Comparison of ENCODE assay signal across 8 cellular contexts in the genomic region with DNA sequence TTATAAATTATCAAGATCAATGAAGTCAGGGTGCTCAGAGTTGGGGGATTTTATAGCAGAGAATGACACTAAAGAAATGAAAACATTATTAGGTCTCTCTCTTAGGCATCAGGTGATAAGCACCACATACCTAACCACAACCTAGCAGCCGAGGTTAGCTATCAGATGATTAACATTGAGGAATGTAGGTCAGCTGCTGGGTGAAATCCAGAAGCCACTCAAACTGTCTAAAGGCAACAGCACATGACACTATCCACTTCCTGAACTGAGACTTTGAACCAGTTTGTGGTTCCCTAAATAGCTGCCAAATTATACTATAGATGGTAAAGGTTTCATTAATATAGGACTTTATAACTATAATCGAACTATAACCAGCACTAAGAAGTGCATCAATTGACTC. TPM values are rescaled to one million over a fixed set of nuclear protein-coding genes. Genes with fewer than 3 reads are reported as not detected.
DNase-seq lines count a peak whose midpoint lies in the region; ATAC-seq, FAIRE-seq and TF ChIP-seq lines count a peak whose summit lies in the region.

No MANE protein-coding gene starts in this region.

- H3K4me3 Mint-ChIP-seq in activated T-helper 17 cell treated with anti-CD3 and anti-CD28 coated beads, Interleukin-2, amount 50 U/mL, for 72 hours: peak overlapping the region; percentile 74

- peak overlapping the region in 6 of 11 experiments; percentile 11 to 45 (median 28); a peak in 4 of 22 replicates for H3K27ac ChIP-seq in BLaER1 treated with 17β-estradiol and CSF1 and Interleukin-3, amounts not matched to agents 10 nM and 100 nM
- H3K27ac ChIP-seq in HepG2 (ENCODE audit: extremely low read length, insufficient read depth, low read length): no peak overlapping the region

- DNase-seq in KBM-7: peak; percentile 46
- DNase-seq in HepG2 (ENCODE audit: low spot score): peak; percentile 45
- DNase-seq in NCI-H510A (lab: John Stamatoyannopoulos, UW): no peak
- no peak for DNase-seq in NCI-H2029 treated with DMSO at 0.1 percent for 48 hours (lab: John Stamatoyannopoulos, UW)
- no peak for DNase-seq in HuH-7.5 (ENCODE audit: low spot score)

- H3K4me1 ChIP-seq in BLaER1 treated with 17β-estradiol and CSF1 and Interleukin-3, amounts not matched to agents 10 nM and 100 nM: peaks cover 23 to 34% (median 28%) of the 10 kb centered on the region in 10 experiments
- peaks cover 27% of the 10 kb centered on the region for H3K4me1 ChIP-seq in HepG2 (ENCODE audit: insufficient read depth, low read length)

- no peaks in the 10 kb centered on the region for H3K27me3 Mint-ChIP-seq in activated T-helper 17 cell treated with anti-CD3 and anti-CD28 coated beads, Interleukin-2, amount 50 U/mL, for 72 hours

- no peak for FAIRE-seq in HepG2 (lab: Jason Lieb, UNC)

- in situ Hi-C loops in KBM-7 (cut with MboI; ENCODE audit: low pct_unique_long_range_greater_than_20kb, low sequenced_read_pairs): no loop called here
- in situ Hi-C loops in HepG2 (cut with HindIII; ENCODE audit: extremely low pct_ligation_motif_present, low pct_unique_long_range_greater_than_20kb): no loop called here

- H3K9ac ChIP-seq in BLaER1 treated with 17β-estradiol and CSF1 and Interleukin-3, amounts not matched to agents 10 nM and 100 nM: peak overlapping the region in 2 of 11 experiments; percentile 5 to 29; a peak in 5 of 22 replicates
- no peak overlapping the region for H3K9ac ChIP-seq in HepG2 (ENCODE audit: insufficient read depth, low read depth, low read length)

- WGBS in HepG2 (ENCODE audit: low lambda C conversion rate): 37% methylated on average over 2 of the region's 2 CpGs

- H3K27me3 ChIP-seq in BLaER1 treated with 17β-estradiol and CSF1 and Interleukin-3, amounts not matched to agents 10 nM and 100 nM: no peaks in the 10 kb centered on the region
- H3K27me3 ChIP-seq in HepG2 (ENCODE audit: control insufficient read depth in 1 of 2, insufficient read depth in 2 of 2, low read length in 2 of 2): no peaks in the 10 kb centered on the region; a peak in 1 of 5 replicates

- H3K36me3 ChIP-seq in BLaER1 treated with 17β-estradiol and CSF1 and Interleukin-3, amounts not matched to agents 10 nM and 100 nM: peaks cover 0 to 24% (median 16%) of the 10 kb centered on the region in 11 experiments; a peak in 15 of 22 replicates
- H3K36me3 ChIP-seq in HepG2 (replicated peaks in 1 of 2; ENCODE audit: control insufficient read depth in 1 of 2, insufficient read depth in 2 of 2, low read length in 2 of 2): peaks cover 0 to 10% of the 10 kb centered on the region in 2 experiments; a peak in 2 of 5 replicates

- no peak overlapping the region for H2AFZ ChIP-seq in HepG2 (ENCODE audit: low read length)

- peaks cover 0 to 53% (median 20%) of the 10 kb centered on the region in 11 experiments; a peak in 12 of 22 replicates for H4K20me1 ChIP-seq in BLaER1 treated with 17β-estradiol and CSF1 and Interleukin-3, amounts not matched to agents 10 nM and 100 nM
- no peaks in the 10 kb centered on the region for H4K20me1 ChIP-seq in HepG2 (ENCODE audit: insufficient read depth, low read length)

- H3K9me3 Mint-ChIP-seq in activated T-helper 17 cell treated with anti-CD3 and anti-CD28 coated beads, Interleukin-2, amount 50 U/mL, for 72 hours: no peaks in the 10 kb centered on the region

- peaks cover 34% of the 10 kb centered on the region for H3K36me3 Mint-ChIP-seq in activated T-helper 17 cell treated with anti-CD3 and anti-CD28 coated beads, Interleukin-2, amount 50 U/mL, for 72 hours (ENCODE audit: low read depth)

- no peak for TF ChIP-seq CTCF in HepG2 (CRISPR knock-in tag; IDR thresholded peaks at IDR 0.05)

- peak overlapping the region; percentile 92 for H3K27ac Mint-ChIP-seq in activated T-helper 17 cell treated with anti-CD3 and anti-CD28 coated beads, Interleukin-2, amount 50 U/mL, for 72 hours

- no TSS peak for BruUV-seq in HepG2 (replicated peaks; lab: Mats Ljungman, UMichigan)

- H3K4me1 Mint-ChIP-seq in activated T-helper 17 cell treated with anti-CD3 and anti-CD28 coated beads, Interleukin-2, amount 50 U/mL, for 72 hours: peaks cover 40% of the 10 kb centered on the region

- peak; percentile 77 for ATAC-seq in activated T-helper 17 cell treated with anti-CD3 and anti-CD28 coated beads, Interleukin-2, amount 50 U/mL, for 72 hours (replicated peaks)
- ATAC-seq in HepG2: no peak; the same call in 2 of the 3 replicates
- no peak for ATAC-seq in GM19452 (IDR thresholded peaks at IDR 0.05; ENCODE audit: unreplicated experiment)

- CTCF ChIA-PET in HepG2 (lab: Yijun Ruan, JAX; ENCODE audit: low intra/inter-chr PET ratio, low total read pairs): no interaction called here

- POLR2A ChIA-PET in HepG2 (lab: Yijun Ruan, JAX): no interaction called here

- TF ChIP-seq POLR2A in HepG2 (IDR thresholded peaks at IDR 0.05; ENCODE audit: insufficient read depth in 1 of 2, low read depth in 2 of 2, low read length in 2 of 2): no peak

- peak overlapping the region; percentile 12 to 75 (median 54); a peak in 21 of 22 replicates for H3K4me2 ChIP-seq in BLaER1 treated with 17β-estradiol and CSF1 and Interleukin-3, amounts not matched to agents 10 nM and 100 nM
- H3K4me2 ChIP-seq in HepG2 (ENCODE audit: low read depth, low read length): no peak overlapping the region

- TF ChIP-seq RAD21 in HepG2 (CRISPR knock-in tag; IDR thresholded peaks at IDR 0.05): no peak

- peaks cover 19% of the 10 kb centered on the region for H3K79me2 ChIP-seq in HepG2 (ENCODE audit: insufficient read depth, low read length)

- H3K4me3 ChIP-seq in BLaER1 treated with 17β-estradiol and CSF1 and Interleukin-3, amounts not matched to agents 10 nM and 100 nM: no peak overlapping the region
- no peak overlapping the region for H3K4me3 ChIP-seq in HepG2 (replicated peaks in 1 of 3; ENCODE audit: insufficient read depth in 1 of 3, low read depth in 2 of 3, low read length in 3 of 3)

- TF ChIP-seq EP300 in HepG2 (IDR thresholded peaks at IDR 0.05; ENCODE audit: low read depth in 2 of 2, low read length in 2 of 2): no peak
- TF ChIP-seq EP300 in HepG2 (CRISPR knock-in tag; IDR thresholded peaks at IDR 0.05; ENCODE audit: borderline replicate concordance): no peak

- intact Hi-C loops in HepG2 (cut with micrococcal nuclease; ENCODE audit: unreplicated experiment): no loop called here

- peaks cover 0 to 4% (median 0%) of the 10 kb centered on the region in 11 experiments; a peak in 2 of 22 replicates for H3K9me3 ChIP-seq in BLaER1 treated with 17β-estradiol and CSF1 and Interleukin-3, amounts not matched to agents 10 nM and 100 nM (replicated peaks in 1 of 11)
- H3K9me3 ChIP-seq in HepG2 (ENCODE audit: low read length): no peaks in the 10 kb centered on the region

TF ChIP-seq in HepG2, 621 proteins besides CTCF, POLR2A, EP300 and RAD21:
- no peak for TF ChIP-seq SIN3B (IDR thresholded peaks at IDR 0.05; ENCODE audit: low read length)
- TF ChIP-seq SAP130 (CRISPR knock-in tag; IDR thresholded peaks at IDR 0.05; ENCODE audit: low read depth): peak; percentile 32

RNA-seq across cellular contexts. Expression of a gene that starts 4.7 kb away (rescaled TPM):
- total RNA-seq in activated T-helper 17 cell treated with anti-CD3 and anti-CD28 coated beads, Interleukin-2, amount 50 U/mL, for 72 hours: 10 to 100 TPM; 22.9 to 24.0 TPM
- total RNA-seq in HepG2 (2016; rRNA removed; fragmentation: Illumina TruSeq; extraction: Trizol): 6.7 and 13.3 TPM in 2 replicates
- 1.4 and 1.8 TPM in 2 replicates for total RNA-seq in HepG2 (2016; cell fraction: cytosol; rRNA removed; fragmentation: Illumina TruSeq; extraction: Trizol; ENCODE audit: low read depth)
- total RNA-seq in HepG2 (2016; cell fraction: insoluble cytoplasmic fraction; rRNA removed; fragmentation: Illumina TruSeq; extraction: Trizol): 8.3 and 11.8 TPM in 2 replicates
- 2.4 TPM in 2 replicates for total RNA-seq in HepG2 (2016; cell fraction: membrane; rRNA removed; fragmentation: Illumina TruSeq; extraction: Trizol)
- total RNA-seq in HepG2 (2016; cell fraction: nucleus; rRNA removed; fragmentation: Illumina TruSeq; extraction: Trizol): 18.5 and 19.8 TPM in 2 replicates
- 7.1 and 9.3 TPM in 2 replicates for polyA plus RNA-seq in HepG2 (2011; rRNA removed)
- polyA plus RNA-seq in HepG2 (2011; cell fraction: cytosol; rRNA removed): 6.6 and 7.9 TPM in 2 replicates
- 18.6 and 19.9 TPM in 2 replicates for polyA plus RNA-seq in HepG2 (2011; cell fraction: nucleus; rRNA removed)
- polyA plus RNA-seq in HepG2 (2012): 4.5 and 5.4 TPM in 2 replicates
- 0.27 and 0.32 TPM in 2 replicates for polyA plus RNA-seq in HepG2 (2016; cell fraction: cytosol; fragmentation: Illumina TruSeq; extraction: Trizol; ENCODE audit: low read depth)
- 5.1 and 5.6 TPM in 2 replicates for polyA plus RNA-seq in HepG2 (2016; cell fraction: insoluble cytoplasmic fraction; fragmentation: Illumina TruSeq; extraction: Trizol; ENCODE audit: low read depth)
- 0.64 and 0.95 TPM in 2 replicates for polyA plus RNA-seq in HepG2 (2016; cell fraction: membrane; fragmentation: Illumina TruSeq; extraction: Trizol; ENCODE audit: low read depth)
- 7.2 and 10.0 TPM in 2 replicates for polyA plus RNA-seq in HepG2 (2016; cell fraction: nucleus; fragmentation: Illumina TruSeq; extraction: Trizol; ENCODE audit: insufficient read depth, low read depth)
- polyA minus RNA-seq in HepG2 (2011; rRNA and poly(A)+ RNA removed; ENCODE audit: low replicate concordance): 45.0 and 55.8 TPM in 2 replicates
- 10.0 and 13.8 TPM in 2 replicates for polyA minus RNA-seq in HepG2 (2011; cell fraction: cytosol; rRNA and poly(A)+ RNA removed)
- polyA minus RNA-seq in HepG2 (2011; cell fraction: nucleus; rRNA and poly(A)+ RNA removed): 48.5 and 49.4 TPM in 2 replicates

Comparison
In these comparisons a context has a peak if more than half of its experiments do, and no peak if none do; other contexts are left out.
1. DNase-seq: peak in KBM-7 (single experiment) and HepG2 (single experiment); none in NCI-H510A (single experiment), NCI-H2029 treated with DMSO at 0.1 percent for 48 hours (single experiment) and HuH-7.5 (single experiment).